16 cellular contexts compared by ENCODE assay signal in genomic region chr16:75239463-75240122, GRCh38. TPM values are rescaled to one million over a fixed set of nuclear protein-coding genes. Genes with fewer than 3 reads are reported as not detected.
DNase-seq lines count a peak whose midpoint lies in the region; ATAC-seq, FAIRE-seq and TF ChIP-seq lines count a peak whose summit lies in the region.
"Had no signal": no experiment of that assay in that cellular context is flagged by ENCODE, and none has a peak within 500 bp of the region (broad histone marks: within the 10 kb centered on the region; RNA-seq: fewer than 3 reads in every experiment).

No MANE protein-coding gene starts in this region.

- H2AFZ ChIP-seq in GM23248 (no peak overlapping the region), K562 (ENCODE audit: low read depth, low read length) (no peak overlapping the region)
- H2AFZ ChIP-seq: neural progenitor cell had no signal

- H3K79me2 ChIP-seq in GM23248 (ENCODE audit: insufficient read depth) (peaks cover 98% of the 10 kb centered on the region), K562 (ENCODE audit: control insufficient read depth, insufficient read depth, low read length) (no peaks in the 10 kb centered on the region)

- 69 to 79% methylated on average over 16 to 22 of the region's 22 CpGs for WGBS in GM23248 (ENCODE audit: low coverage in 1 of 2, low lambda C conversion rate in 2 of 2, missing lambda C conversion rate in 2 of 2), 2 experiments
- WGBS in K562 (ENCODE audit: insufficient coverage, low coverage, missing lambda C conversion rate), result 81% methylated on average over 16 of the region's 22 CpGs

- H3K27me3 ChIP-seq in GM23248 (replicated peaks; ENCODE audit: insufficient read depth), result no peaks in the 10 kb centered on the region
- no peaks in the 10 kb centered on the region for H3K27me3 ChIP-seq in K562 (ENCODE audit: control insufficient read depth in 2 of 2, insufficient read depth in 2 of 2, low read length in 2 of 2)
- no peaks in the 10 kb centered on the region for H3K27me3 ChIP-seq in layer of hippocampus (ENCODE audit: control insufficient read depth, insufficient read depth, low read length)
- H3K27me3 ChIP-seq: neural progenitor cell had no signal

- H3K36me3 ChIP-seq in GM23248 (ENCODE audit: low read depth), result peaks cover 3% of the 10 kb centered on the region; the same call in 1 of the 2 replicates
- peaks cover 38% of the 10 kb centered on the region; the same call in 2 of the 3 replicates for H3K36me3 ChIP-seq in K562 (ENCODE audit: control insufficient read depth, insufficient read depth, low read length)
- H3K36me3 ChIP-seq: neural progenitor cell had no signal

- no peaks in the 10 kb centered on the region for H3K9me2 ChIP-seq in GM23248 (ENCODE audit: insufficient read depth)

- no peaks in the 10 kb centered on the region for H3K9me3 Mint-ChIP-seq in activated CD4-positive, alpha-beta memory T cell treated with anti-CD3 and anti-CD28 coated beads, Interleukin-2, amount 10 ng/mL, durations not matched to agents 7 days and 5 days
- H3K9me3 Mint-ChIP-seq: activated naive CD8-positive, alpha-beta T cell treated with anti-CD3 and anti-CD28 coated beads, Interleukin-2, amount 50 U/mL, for 24 hours; neural progenitor cell had no signal

- no peak for TF ChIP-seq RAD21 in K562 (CRISPR knock-in tag; conservative IDR thresholded peaks at IDR 0.05 in 1 of 2, IDR thresholded peaks at IDR 0.05 in 1 of 2)

- H3K36me3 Mint-ChIP-seq in activated CD4-positive, alpha-beta memory T cell treated with anti-CD3 and anti-CD28 coated beads, Interleukin-2, amount 10 ng/mL, durations not matched to agents 7 days and 5 days (ENCODE audit: low read depth), result no peaks in the 10 kb centered on the region

- H3K4me1 Mint-ChIP-seq in activated CD4-positive, alpha-beta memory T cell treated with anti-CD3 and anti-CD28 coated beads, Interleukin-2, amount 10 ng/mL, durations not matched to agents 7 days and 5 days, result no peaks in the 10 kb centered on the region

- H3K9me3 ChIP-seq in GM23248 (ENCODE audit: low read depth) (no peaks in the 10 kb centered on the region), K562 (replicated peaks; ENCODE audit: control insufficient read depth, insufficient read depth, low read depth, low read length) (no peaks in the 10 kb centered on the region)

- no peak for DNase-seq in GM23248
- DNase-seq in K562 (ENCODE audit: extremely low read depth in 1 of 4, low spot score in 3 of 4), result no peak
- no peak for DNase-seq in SIG-M5 (lab: John Stamatoyannopoulos, UW)
- DNase-seq in activated CD4-positive, alpha-beta memory T cell treated with anti-CD3 and anti-CD28 coated beads, Interleukin-2, amount 10 ng/mL, durations not matched to agents 7 days and 5 days, result no peak
- DNase-seq: activated CD8-positive, alpha-beta memory T cell treated with anti-CD3 and anti-CD28 coated beads, Interleukin-2, amount 50 U/mL, for 48 hours; activated naive CD8-positive, alpha-beta T cell treated with anti-CD3 and anti-CD28 coated beads, Interleukin-2, amount 50 U/mL, for 24 hours; NCI-H2081 treated with DMSO at 0.1 percent for 48 hours; stimulated activated CD4-positive, alpha-beta T cell treated with anti-CD3 and anti-CD28 coated beads, Interleukin-2, amount 100 ng/mL, for 48 hours had no signal

- ATAC-seq in K562, result no peak
- no peak for ATAC-seq in GM18907 (IDR thresholded peaks at IDR 0.05; ENCODE audit: unreplicated experiment)
- no peak for ATAC-seq in HG03039 (IDR thresholded peaks at IDR 0.05; ENCODE audit: unreplicated experiment)
- ATAC-seq: activated naive CD8-positive, alpha-beta T cell treated with anti-CD3 and anti-CD28 coated beads, Interleukin-2, amount 50 U/mL, for 24 hours had no signal

- FAIRE-seq in K562 (lab: Jason Lieb, UNC), result no peak
- FAIRE-seq: G401.6, TTC549 had no signal

- intact Hi-C loops in K562 (cut with micrococcal nuclease), result no loop called here

- no peaks in the 10 kb centered on the region for H3K27me3 Mint-ChIP-seq in activated CD4-positive, alpha-beta memory T cell treated with anti-CD3 and anti-CD28 coated beads, Interleukin-2, amount 10 ng/mL, durations not matched to agents 7 days and 5 days

- H4K20me1 ChIP-seq in GM23248 (ENCODE audit: insufficient read depth), result no peaks in the 10 kb centered on the region
- peaks cover 9% of the 10 kb centered on the region; the same call in 1 of the 2 replicates for H4K20me1 ChIP-seq in K562 (replicated peaks; ENCODE audit: control insufficient read depth, insufficient read depth, low read length)

- no peak overlapping the region for H3K27ac Mint-ChIP-seq in activated CD4-positive, alpha-beta memory T cell treated with anti-CD3 and anti-CD28 coated beads, Interleukin-2, amount 10 ng/mL, durations not matched to agents 7 days and 5 days
- H3K27ac Mint-ChIP-seq: activated naive CD8-positive, alpha-beta T cell treated with anti-CD3 and anti-CD28 coated beads, Interleukin-2, amount 50 U/mL, for 24 hours had no signal

- no peak for TF ChIP-seq POLR2A in K562 (conservative IDR thresholded peaks at IDR 0.05)

- H3K9ac ChIP-seq in GM23248 (peak overlapping the region; percentile 91), K562 (ENCODE audit: insufficient read depth in 1 of 2, low read depth in 2 of 2, low read length in 2 of 2) (peak overlapping the region in 1 of 2 experiments; percentile 78; a peak in 1 of 4 replicates)
- H3K9ac ChIP-seq: neural progenitor cell had no signal

- H3K4me3 ChIP-seq in GM23248 (no peak overlapping the region), K562 (no peak overlapping the region), skin epidermis (no peak overlapping the region)
- H3K4me3 ChIP-seq: neural progenitor cell had no signal

- POLR2A ChIA-PET in K562 (lab: Yijun Ruan, JAX), result interaction anchor here (0.6 kb wide), 2 partner anchors 12 to 508 kb away, joined by 3 read pairs; no protein-coding TSS in a partner anchor
- POLR2A ChIA-PET in activated CD4-positive, alpha-beta memory T cell treated with anti-CD3 and anti-CD28 coated beads, Interleukin-2, amount 10 ng/mL, durations not matched to agents 7 days and 5 days (lab: Charles Lee), result no interaction called here

- no peak for TF ChIP-seq EP300 in K562 (IDR thresholded peaks at IDR 0.05; ENCODE audit: low read length)

- BruUV-seq in K562 (replicated peaks; lab: Mats Ljungman, UMichigan), result no TSS peak

- H3K27ac ChIP-seq in GM23248 (peak overlapping the region; percentile 99), K562 (ENCODE audit: extremely low read depth, low read depth, low read length) (no peak overlapping the region), layer of hippocampus (ENCODE audit: low read depth, low read length) (peak overlapping the region; percentile 99), skin epidermis (peak overlapping the region in 11 of 21 experiments; percentile 10 to 86 (median 67))

- H3K4me2 ChIP-seq in GM23248 (ENCODE audit: unreplicated experiment), result no peak overlapping the region
- no peak overlapping the region for H3K4me2 ChIP-seq in K562 (ENCODE audit: insufficient read depth, low read length)
- H3K4me2 ChIP-seq: neural progenitor cell had no signal

- no peaks in the 10 kb centered on the region for H3K9me1 ChIP-seq in K562 (ENCODE audit: control insufficient read depth, insufficient read depth, low read length)

- H3K4me3 Mint-ChIP-seq in activated CD4-positive, alpha-beta memory T cell treated with anti-CD3 and anti-CD28 coated beads, Interleukin-2, amount 10 ng/mL, durations not matched to agents 7 days and 5 days, result no peak overlapping the region
- H3K4me3 Mint-ChIP-seq: activated naive CD8-positive, alpha-beta T cell treated with anti-CD3 and anti-CD28 coated beads, Interleukin-2, amount 50 U/mL, for 24 hours had no signal

- H3F3A ChIP-seq in GM23248 (ENCODE audit: insufficient read depth), result peaks cover 18% of the 10 kb centered on the region

- TF ChIP-seq CTCF in K562 (IDR thresholded peaks at IDR 0.05 in 2 of 3, conservative IDR thresholded peaks at IDR 0.05 in 1 of 3; ENCODE audit: insufficient read depth in 2 of 3, low read depth in 1 of 3, low read length in 3 of 3), result no peak

- peaks cover 41% of the 10 kb centered on the region for H3K4me1 ChIP-seq in GM23248 (ENCODE audit: insufficient read depth)
- H3K4me1 ChIP-seq in K562 (replicated peaks in 1 of 2; ENCODE audit: control insufficient read depth in 2 of 2, insufficient read depth in 2 of 2, low read length in 2 of 2), result peaks cover 1 to 71% of the 10 kb centered on the region in 2 experiments; a peak in 4 of 5 replicates

- CTCF ChIA-PET in K562 (lab: Yijun Ruan, JAX; ENCODE audit: low intra/inter-chr PET ratio), result no interaction called here
- CTCF ChIA-PET in activated CD4-positive, alpha-beta memory T cell treated with anti-CD3 and anti-CD28 coated beads, Interleukin-2, amount 10 ng/mL, durations not matched to agents 7 days and 5 days (lab: Charles Lee), result no interaction called here

- in situ Hi-C loops in GM23248 (cut with MboI) (no loop called here), K562 (cut with MboI) (no loop called here)

RNA-seq across cellular contexts. Expression of gene BCAR1, which starts 11.8 kb away (rescaled TPM):
- 84.0 and 87.0 TPM in 2 replicates for total RNA-seq in GM23248 (2014; rRNA removed; shearing (Covaris generic))
- polyA plus RNA-seq in GM23248 (2016; fragmentation: Nextera tagmentation; extraction: Ambion mirVana) (52.9 and 56.1 TPM in 2 replicates), K562 (2011; rRNA removed) (3.6 and 6.0 TPM in 2 replicates), K562 (2014; fragmentation: Illumina TruSeq; extraction: Trizol) (3.4 and 11.4 TPM in 2 replicates), K562 (2014; fragmentation: Nextera tagmentation; extraction: Ambion mirVana) (under 1 TPM; 0.10 to 0.13 TPM), K562 (2014; rRNA removed) (9.8 and 10.5 TPM in 2 replicates)
- total RNA-seq in K562 (2011; cell fraction: chromatin; rRNA removed; ENCODE audit: low replicate concordance), result 30.5 and 82.5 TPM in 2 replicates
- total RNA-seq in K562 (2011; cell fraction: nucleolus; rRNA removed), result 37.8 and 38.7 TPM in 2 replicates
- total RNA-seq in K562 (2011; cell fraction: nucleoplasm; rRNA removed), result 29.8 and 32.0 TPM in 2 replicates
- total RNA-seq in K562 (2014; rRNA removed) (14.1 and 16.0 TPM in 2 replicates), K562 (2014; rRNA removed; fragmentation: Illumina TruSeq; extraction: Trizol) (1.1 and 1.7 TPM in 2 replicates), K562 (2015; rRNA removed; fragmentation: Illumina TruSeq; extraction: Trizol) (7.2 and 8.8 TPM in 2 replicates), K562 (2021) (25.6 and 26.3 TPM in 2 replicates)
- polyA plus RNA-seq in K562 (2011; cell fraction: cytosol; rRNA removed), result 3.6 and 13.5 TPM in 2 replicates
- polyA plus RNA-seq in K562 (2011; cell fraction: nucleus; rRNA removed), result 21.5 and 40.4 TPM in 2 replicates
- polyA plus RNA-seq in K562 (2012), result 14.6 and 20.3 TPM in 2 replicates
- 5.7 and 5.9 TPM in 2 replicates for polyA minus RNA-seq in K562 (2011; rRNA and poly(A)+ RNA removed)
- polyA minus RNA-seq in K562 (2011; cell fraction: cytosol; rRNA and poly(A)+ RNA removed), result 6.9 and 14.9 TPM in 2 replicates
- polyA minus RNA-seq in K562 (2011; cell fraction: nucleus; rRNA and poly(A)+ RNA removed), result 16.6 and 18.6 TPM in 2 replicates
- not detected for total RNA-seq in activated CD4-positive, alpha-beta memory T cell treated with anti-CD3 and anti-CD28 coated beads, Interleukin-2, amount 10 ng/mL, durations not matched to agents 7 days and 5 days

RNA-seq across cellular contexts. Expression of gene CTRB1, which starts 20.8 kb away (rescaled TPM):
- total RNA-seq in GM23248 (2014; rRNA removed; shearing (Covaris generic)), result not detected in 2 replicates
- polyA plus RNA-seq in GM23248 (2016; fragmentation: Nextera tagmentation; extraction: Ambion mirVana), result not detected in 2 replicates
- total RNA-seq in K562 (2011; cell fraction: chromatin; rRNA removed; ENCODE audit: low replicate concordance), result not detected in 2 replicates
- total RNA-seq in K562 (2011; cell fraction: nucleolus; rRNA removed), result not detected in 2 replicates
- not detected in 2 replicates for total RNA-seq in K562 (2011; cell fraction: nucleoplasm; rRNA removed)
- not detected in 2 replicates for total RNA-seq in K562 (2014; rRNA removed)
- total RNA-seq in K562 (2014; rRNA removed; fragmentation: Illumina TruSeq; extraction: Trizol), result not detected in 2 replicates
- not detected in 2 replicates for total RNA-seq in K562 (2015; rRNA removed; fragmentation: Illumina TruSeq; extraction: Trizol)
- 2.3 and 5.3 TPM in 2 replicates for total RNA-seq in K562 (2021)
- not detected in 2 replicates for polyA plus RNA-seq in K562 (2011; rRNA removed)
- polyA plus RNA-seq in K562 (2011; cell fraction: cytosol; rRNA removed), result not detected in 2 replicates
- not detected in 2 replicates for polyA plus RNA-seq in K562 (2011; cell fraction: nucleus; rRNA removed)
- polyA plus RNA-seq in K562 (2012), result not detected in 2 replicates
- polyA plus RNA-seq in K562 (2014; fragmentation: Illumina TruSeq; extraction: Trizol), result not detected in 2 replicates
- not detected for polyA plus RNA-seq in K562 (2014; fragmentation: Nextera tagmentation; extraction: Ambion mirVana)
- not detected in 2 replicates for polyA plus RNA-seq in K562 (2014; rRNA removed)
- not detected in 2 replicates for polyA minus RNA-seq in K562 (2011; rRNA and poly(A)+ RNA removed)
- not detected in 2 replicates for polyA minus RNA-seq in K562 (2011; cell fraction: cytosol; rRNA and poly(A)+ RNA removed)
- not detected in 2 replicates for polyA minus RNA-seq in K562 (2011; cell fraction: nucleus; rRNA and poly(A)+ RNA removed)
- total RNA-seq in activated CD4-positive, alpha-beta memory T cell treated with anti-CD3 and anti-CD28 coated beads, Interleukin-2, amount 10 ng/mL, durations not matched to agents 7 days and 5 days, result not detected
- polyA plus RNA-seq: BJ had no signal

RNA-seq across cellular contexts. Expression of gene CTRB2, which starts 32.6 kb away (rescaled TPM):
- total RNA-seq in GM23248 (2014; rRNA removed; shearing (Covaris generic)), result not detected in 2 replicates
- not detected in 2 replicates for polyA plus RNA-seq in GM23248 (2016; fragmentation: Nextera tagmentation; extraction: Ambion mirVana)
- total RNA-seq in K562 (2011; cell fraction: chromatin; rRNA removed; ENCODE audit: low replicate concordance), result not detected in 2 replicates
- not detected in 2 replicates for total RNA-seq in K562 (2011; cell fraction: nucleolus; rRNA removed)
- not detected in 2 replicates for total RNA-seq in K562 (2011; cell fraction: nucleoplasm; rRNA removed)
- not detected in 2 replicates for total RNA-seq in K562 (2014; rRNA removed)
- total RNA-seq in K562 (2014; rRNA removed; fragmentation: Illumina TruSeq; extraction: Trizol), result not detected in 2 replicates
- not detected in 2 replicates for total RNA-seq in K562 (2015; rRNA removed; fragmentation: Illumina TruSeq; extraction: Trizol)
- total RNA-seq in K562 (2021), result 5.1 and 7.3 TPM in 2 replicates
- not detected in 2 replicates for polyA plus RNA-seq in K562 (2011; rRNA removed)
- polyA plus RNA-seq in K562 (2011; cell fraction: cytosol; rRNA removed), result not detected in 2 replicates
- not detected in 2 replicates for polyA plus RNA-seq in K562 (2011; cell fraction: nucleus; rRNA removed)
- polyA plus RNA-seq in K562 (2012), result not detected in 2 replicates
- polyA plus RNA-seq in K562 (2014; fragmentation: Illumina TruSeq; extraction: Trizol), result not detected in 2 replicates
- polyA plus RNA-seq in K562 (2014; fragmentation: Nextera tagmentation; extraction: Ambion mirVana), result not detected
- polyA plus RNA-seq in K562 (2014; rRNA removed), result not detected in 2 replicates
- polyA minus RNA-seq in K562 (2011; rRNA and poly(A)+ RNA removed), result not detected in 2 replicates
- polyA minus RNA-seq in K562 (2011; cell fraction: cytosol; rRNA and poly(A)+ RNA removed), result not detected in 2 replicates
- polyA minus RNA-seq in K562 (2011; cell fraction: nucleus; rRNA and poly(A)+ RNA removed), result not detected in 2 replicates
- not detected for total RNA-seq in activated CD4-positive, alpha-beta memory T cell treated with anti-CD3 and anti-CD28 coated beads, Interleukin-2, amount 10 ng/mL, durations not matched to agents 7 days and 5 days
- polyA plus RNA-seq: BJ had no signal
